24 cellular contexts compared by ENCODE assay signal in the genomic region with DNA sequence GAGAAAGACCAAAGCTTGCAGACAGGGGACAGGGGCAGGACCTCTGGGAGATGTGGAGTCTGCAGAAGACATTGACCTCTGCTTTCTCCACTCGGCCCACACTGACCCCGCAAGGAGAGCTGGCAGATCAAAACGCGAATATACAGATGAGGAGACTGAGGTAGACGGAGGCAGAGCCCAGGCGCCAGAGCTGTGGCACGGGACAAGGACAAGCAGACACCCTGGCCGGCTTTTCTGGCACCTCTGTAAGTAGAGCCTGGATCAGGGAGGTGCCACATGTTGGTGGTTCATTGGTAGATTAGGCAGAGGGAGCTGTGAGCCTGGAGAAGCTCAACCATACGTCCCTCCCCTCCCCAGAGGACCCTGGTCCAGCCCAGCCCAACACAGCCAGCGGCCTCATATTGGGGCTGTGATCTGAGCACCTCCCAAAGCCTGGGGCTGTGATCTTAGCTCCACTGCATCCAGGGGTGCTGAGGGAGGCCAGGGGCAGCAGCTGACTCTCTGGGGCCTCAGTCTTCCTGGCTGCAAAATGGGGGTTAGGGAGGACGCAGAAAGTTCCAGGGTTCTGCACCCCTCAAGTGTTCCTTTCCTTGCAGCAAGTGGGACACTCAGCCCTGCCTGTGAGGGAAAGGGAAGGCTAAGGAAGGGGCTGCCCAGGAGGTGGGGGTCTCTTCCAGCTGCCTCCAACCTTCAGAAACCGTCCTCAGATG.
"Had no signal": no experiment of that assay in that cellular context is flagged by ENCODE, and none has a peak within 500 bp of the region (broad histone marks: within the 10 kb centered on the region; RNA-seq: fewer than 3 reads in every experiment).

No MANE protein-coding gene starts in this region.

- ATAC-seq: left lung; natural killer cell; stimulated activated naive CD8-positive, alpha-beta T cell treated with anti-CD3 and anti-CD28 coated beads, Interleukin-15, Interleukin-2, amounts not matched to agents 100 U/mL and 50 U/mL, for 24 hours; upper lobe of right lung had no signal

- H3K27ac Mint-ChIP-seq: activated naive CD4-positive, alpha-beta T cell treated with anti-CD3 and anti-CD28 coated beads for 36 hours; activated naive CD8-positive, alpha-beta T cell treated with anti-CD3 and anti-CD28 coated beads, Interleukin-2, amount 10 ng/mL, durations not matched to agents 7 days and 5 days had no signal

- H3K9ac ChIP-seq: parathyroid adenoma had no signal

- H3K4me3 Mint-ChIP-seq: activated naive CD4-positive, alpha-beta T cell treated with anti-CD3 and anti-CD28 coated beads for 36 hours; activated naive CD8-positive, alpha-beta T cell treated with anti-CD3 and anti-CD28 coated beads, Interleukin-2, amount 10 ng/mL, durations not matched to agents 7 days and 5 days; natural killer cell had no signal

- H3K36me3 ChIP-seq: breast epithelium, left lung, sigmoid colon, thyroid gland, upper lobe of right lung had no signal

- H3K9me3 Mint-ChIP-seq: activated naive CD4-positive, alpha-beta T cell treated with anti-CD3 and anti-CD28 coated beads for 36 hours; activated naive CD8-positive, alpha-beta T cell treated with anti-CD3 and anti-CD28 coated beads, Interleukin-2, amount 10 ng/mL, durations not matched to agents 7 days and 5 days; natural killer cell had no signal

- H3K27me3 Mint-ChIP-seq: activated naive CD8-positive, alpha-beta T cell treated with anti-CD3 and anti-CD28 coated beads, Interleukin-2, amount 10 ng/mL, durations not matched to agents 7 days and 5 days had no signal

- H3K36me3 Mint-ChIP-seq: activated naive CD8-positive, alpha-beta T cell treated with anti-CD3 and anti-CD28 coated beads, Interleukin-2, amount 10 ng/mL, durations not matched to agents 7 days and 5 days; natural killer cell had no signal

- DNase-seq: activated CD4-positive, alpha-beta T cell treated with anti-CD3 and anti-CD28 coated beads, Interleukin-2, amount 50 U/mL, for 4 hours; activated CD8-positive, alpha-beta memory T cell treated with anti-CD3 and anti-CD28 coated beads for 24 hours; activated effector memory CD4-positive, alpha-beta T cell treated with Interleukin-2 at 50 U/mL for 16 hours; activated naive CD4-positive, alpha-beta T cell treated with anti-CD3 and anti-CD28 coated beads for 36 hours; activated naive CD8-positive, alpha-beta T cell treated with anti-CD3 and anti-CD28 coated beads, Interleukin-2, amount 10 ng/mL, durations not matched to agents 7 days and 5 days; activated T-cell treated with anti-CD3 and anti-CD28 coated beads, Interleukin-2, amount 50 U/mL, for 48 hours; amniotic stem cell; cortex of kidney; left lung; mammary epithelial cell; midbrain; natural killer cell; sigmoid colon; stimulated activated CD4-positive, alpha-beta T cell treated with anti-CD3 and anti-CD28 coated beads, Interleukin-4, amount 100 ng/mL, for 1 hour; stimulated activated naive CD8-positive, alpha-beta T cell treated with anti-CD3 and anti-CD28 coated beads, Interleukin-15, Interleukin-2, amounts not matched to agents 100 U/mL and 50 U/mL, for 24 hours; substantia nigra; T-helper 1 cell; T-helper 9 cell; thyroid gland; upper lobe of right lung had no signal

- H3K27me3 ChIP-seq: breast epithelium, left lung, neutrophil, sigmoid colon, thyroid gland, upper lobe of right lung had no signal

- H2AFZ ChIP-seq: parathyroid adenoma had no signal

- H3K27ac ChIP-seq: epithelial cell of prostate, left lung, parathyroid adenoma, sigmoid colon, thyroid gland, upper lobe of right lung had no signal

- H3K4me3 ChIP-seq: breast epithelium, left lung, sigmoid colon, thyroid gland, upper lobe of right lung had no signal

- H3K9me3 ChIP-seq: breast epithelium, left lung, neutrophil, sigmoid colon, thyroid gland, upper lobe of right lung had no signal
